ENCODE assay signal across 17 cellular contexts in genomic region chr10:69100136-69100872, GRCh38. TPM values are rescaled to one million over a fixed set of nuclear protein-coding genes. Genes with fewer than 3 reads are reported as not detected.
DNase-seq lines count a peak whose midpoint lies in the region; ATAC-seq lines count a peak whose summit lies in the region.
"Had no signal": no experiment of that assay in that cellular context is flagged by ENCODE, and none has a peak within 500 bp of the region (broad histone marks: within the 10 kb centered on the region; RNA-seq: fewer than 3 reads in every experiment).

No MANE protein-coding gene starts in this region.

- POLR2A ChIA-PET in activated CD8-positive, alpha-beta T cell treated with anti-CD3 and anti-CD28 coated beads, Interleukin-2, amount 10 ng/mL, durations not matched to agents 7 days and 5 days (lab: Charles Lee): no interaction called here

- peaks cover 31 to 33% of the 10 kb centered on the region in 2 donors for H3K36me3 Mint-ChIP-seq in activated naive CD4-positive, alpha-beta T cell treated with anti-CD3 and anti-CD28 coated beads, Interleukin-2, amount 50 U/mL, for 72 hours
- peaks cover 62% of the 10 kb centered on the region for H3K36me3 Mint-ChIP-seq in activated CD8-positive, alpha-beta T cell treated with anti-CD3 and anti-CD28 coated beads, Interleukin-2, amount 10 ng/mL, durations not matched to agents 7 days and 5 days (ENCODE audit: low read depth)
- peaks cover 18 to 41% (median 36%) of the 10 kb centered on the region in 3 donors for H3K36me3 Mint-ChIP-seq in immature natural killer cell
- H3K36me3 Mint-ChIP-seq: type B pancreatic cell had no signal

- no peak overlapping the region for H3K4me3 Mint-ChIP-seq in activated CD8-positive, alpha-beta T cell treated with anti-CD3 and anti-CD28 coated beads, Interleukin-2, amount 10 ng/mL, durations not matched to agents 7 days and 5 days
- peak overlapping the region; percentile 33 to 84 (median 54) for H3K4me3 Mint-ChIP-seq in immature natural killer cell
- H3K4me3 Mint-ChIP-seq: stimulated activated memory B cell treated with anti-CD40 and anti-IgM and Interleukin-4, amounts not matched to agents 10 μg/mL and 1 μg/mL and 100 μg/mL, for 72 hours; type B pancreatic cell had no signal

- H3K27me3 ChIP-seq in right cardiac atrium (ENCODE audit: control insufficient read depth, insufficient read depth): no peaks in the 10 kb centered on the region

- 59% methylated on average over 7 of the region's 7 CpGs for WGBS in right cardiac atrium

- no peak for DNase-seq in activated naive CD4-positive, alpha-beta T cell treated with anti-CD3 and anti-CD28 coated beads, Interleukin-2, amount 50 U/mL, for 72 hours (ENCODE audit: low spot score in 2 of 2)
- no peak for DNase-seq in activated naive CD4-positive, alpha-beta T cell treated with Interleukin-2 at 50 U/mL for 16 hours
- DNase-seq in activated CD8-positive, alpha-beta T cell treated with anti-CD3 and anti-CD28 coated beads, Interleukin-2, amount 10 ng/mL, durations not matched to agents 7 days and 5 days: no peak
- DNase-seq in immature natural killer cell (no peak), SHP77 treated with DMSO at 0.1 percent for 48 hours (lab: John Stamatoyannopoulos, UW) (no peak), cardiac septum (ENCODE audit: low spot score) (no peak), putamen (ENCODE audit: low spot score) (no peak), right cardiac atrium (no peak)
- DNase-seq: activated T-cell treated with anti-CD3 and anti-CD28 coated beads, Interleukin-2, amount 50 U/mL, for 48 hours; foreskin melanocyte; NCI-H2029 treated with DMSO at 0.1 percent for 48 hours; NCI-H524; SHP77 had no signal

- CTCF ChIA-PET in activated CD8-positive, alpha-beta T cell treated with anti-CD3 and anti-CD28 coated beads, Interleukin-2, amount 10 ng/mL, durations not matched to agents 7 days and 5 days (lab: Charles Lee): interaction anchor here (1.0 to 2.9 kb wide), 5 partner anchors 8 to 95 kb away, joined by 3 to 13 read pairs (median 5); partner anchors contain the start of gene SRGN

- intact Hi-C loops in cardiac septum (cut with DNase I): no loop called here
- intact Hi-C loops in right cardiac atrium (cut with DNase I): no loop called here

- peak overlapping the region; percentile 56 to 61 for H3K27ac Mint-ChIP-seq in activated naive CD4-positive, alpha-beta T cell treated with anti-CD3 and anti-CD28 coated beads, Interleukin-2, amount 50 U/mL, for 72 hours
- H3K27ac Mint-ChIP-seq in activated CD8-positive, alpha-beta T cell treated with anti-CD3 and anti-CD28 coated beads, Interleukin-2, amount 10 ng/mL, durations not matched to agents 7 days and 5 days: peak overlapping the region; percentile 54
- peak overlapping the region; percentile 90 to 96 (median 92) for H3K27ac Mint-ChIP-seq in immature natural killer cell
- H3K27ac Mint-ChIP-seq: progenitor cell of endocrine pancreas; stimulated activated memory B cell treated with anti-CD40 and anti-IgM and Interleukin-4, amounts not matched to agents 10 μg/mL and 1 μg/mL and 100 μg/mL, for 72 hours; type B pancreatic cell had no signal

- H3K9me3 Mint-ChIP-seq in activated naive CD4-positive, alpha-beta T cell treated with anti-CD3 and anti-CD28 coated beads, Interleukin-2, amount 50 U/mL, for 72 hours: no peaks in the 10 kb centered on the region
- H3K9me3 Mint-ChIP-seq in activated CD8-positive, alpha-beta T cell treated with anti-CD3 and anti-CD28 coated beads, Interleukin-2, amount 10 ng/mL, durations not matched to agents 7 days and 5 days (ENCODE audit: insufficient read depth): no peaks in the 10 kb centered on the region
- no peaks in the 10 kb centered on the region for H3K9me3 Mint-ChIP-seq in immature natural killer cell
- H3K9me3 Mint-ChIP-seq: stimulated activated memory B cell treated with anti-CD40 and anti-IgM and Interleukin-4, amounts not matched to agents 10 μg/mL and 1 μg/mL and 100 μg/mL, for 72 hours; type B pancreatic cell had no signal

- H3K4me3 ChIP-seq in right cardiac atrium (ENCODE audit: low read length): no peak overlapping the region

- peaks cover 47% of the 10 kb centered on the region for H3K4me1 Mint-ChIP-seq in activated CD8-positive, alpha-beta T cell treated with anti-CD3 and anti-CD28 coated beads, Interleukin-2, amount 10 ng/mL, durations not matched to agents 7 days and 5 days (ENCODE audit: low read depth)
- peaks cover 75 to 94% of the 10 kb centered on the region in 2 donors for H3K4me1 Mint-ChIP-seq in immature natural killer cell

- H3K9me3 ChIP-seq in right cardiac atrium (ENCODE audit: control insufficient read depth, low read length): no peaks in the 10 kb centered on the region

- H3K4me1 ChIP-seq in right cardiac atrium (ENCODE audit: control insufficient read depth, insufficient read depth, low read length): peaks cover 1% of the 10 kb centered on the region

- no peak for ATAC-seq in activated naive CD4-positive, alpha-beta T cell treated with anti-CD3 and anti-CD28 coated beads, Interleukin-2, amount 50 U/mL, for 72 hours
- ATAC-seq in activated CD8-positive, alpha-beta T cell treated with anti-CD3 and anti-CD28 coated beads, Interleukin-2, amount 10 ng/mL, durations not matched to agents 7 days and 5 days: no peak
- no peak for ATAC-seq in right cardiac atrium
- ATAC-seq: stimulated activated memory B cell treated with anti-CD40 and anti-IgM and Interleukin-4, amounts not matched to agents 10 μg/mL and 1 μg/mL and 100 μg/mL, for 72 hours had no signal

- H3K27me3 Mint-ChIP-seq in activated CD8-positive, alpha-beta T cell treated with anti-CD3 and anti-CD28 coated beads, Interleukin-2, amount 10 ng/mL, durations not matched to agents 7 days and 5 days (ENCODE audit: low read depth): no peaks in the 10 kb centered on the region
- H3K27me3 Mint-ChIP-seq in immature natural killer cell (ENCODE audit: low read depth in 3 of 3): peaks cover 7 to 17% (median 11%) of the 10 kb centered on the region in 3 donors
- H3K27me3 Mint-ChIP-seq: stimulated activated memory B cell treated with anti-CD40 and anti-IgM and Interleukin-4, amounts not matched to agents 10 μg/mL and 1 μg/mL and 100 μg/mL, for 72 hours had no signal

- H3K27ac ChIP-seq in right cardiac atrium (ENCODE audit: low read length): no peak overlapping the region

RNA-seq across cellular contexts. Expression of gene SRGN, which starts 12.4 kb away (rescaled TPM):
- total RNA-seq in activated naive CD4-positive, alpha-beta T cell treated with anti-CD3 and anti-CD28 coated beads, Interleukin-2, amount 50 U/mL, for 72 hours: 100 to 1,000 TPM; 150 to 490 TPM
- total RNA-seq in activated CD8-positive, alpha-beta T cell treated with anti-CD3 and anti-CD28 coated beads, Interleukin-2, amount 10 ng/mL, durations not matched to agents 7 days and 5 days: 100 to 1,000 TPM; 166 to 168 TPM
- polyA plus RNA-seq in immature natural killer cell: 1,000 to 10,000 TPM in 2 of 3 donors, 100 to 1,000 TPM in 1; 910 to 1,240 (median 1,143) TPM
- total RNA-seq in cardiac septum: 52.1 TPM
- 100 to 1,000 TPM in 1 of 4 donors, 10 to 100 TPM in 3; 53.4 to 102 (median 76.8) TPM for total RNA-seq in right cardiac atrium
- polyA plus RNA-seq in right cardiac atrium: 69.5 TPM
- total RNA-seq: HT-29, progenitor cell of endocrine pancreas had no signal

RNA-seq across cellular contexts. Expression of gene VPS26A, which starts 23.7 kb away (rescaled TPM):
- total RNA-seq in activated naive CD4-positive, alpha-beta T cell treated with anti-CD3 and anti-CD28 coated beads, Interleukin-2, amount 50 U/mL, for 72 hours: 10 to 100 TPM; 33.5 to 66.0 TPM
- total RNA-seq in activated CD8-positive, alpha-beta T cell treated with anti-CD3 and anti-CD28 coated beads, Interleukin-2, amount 10 ng/mL, durations not matched to agents 7 days and 5 days: 10 to 100 TPM; 53.6 to 61.9 TPM
- polyA plus RNA-seq in immature natural killer cell (10 to 100 TPM; 43.8 to 70.1 (median 57.7) TPM), right cardiac atrium (19.7 TPM)
- total RNA-seq in cardiac septum (31.7 TPM), right cardiac atrium (10 to 100 TPM; 29.6 to 40.8 (median 38.7) TPM)
